Comparison of ENCODE assay signal across 17 cellular contexts in the genomic region with DNA sequence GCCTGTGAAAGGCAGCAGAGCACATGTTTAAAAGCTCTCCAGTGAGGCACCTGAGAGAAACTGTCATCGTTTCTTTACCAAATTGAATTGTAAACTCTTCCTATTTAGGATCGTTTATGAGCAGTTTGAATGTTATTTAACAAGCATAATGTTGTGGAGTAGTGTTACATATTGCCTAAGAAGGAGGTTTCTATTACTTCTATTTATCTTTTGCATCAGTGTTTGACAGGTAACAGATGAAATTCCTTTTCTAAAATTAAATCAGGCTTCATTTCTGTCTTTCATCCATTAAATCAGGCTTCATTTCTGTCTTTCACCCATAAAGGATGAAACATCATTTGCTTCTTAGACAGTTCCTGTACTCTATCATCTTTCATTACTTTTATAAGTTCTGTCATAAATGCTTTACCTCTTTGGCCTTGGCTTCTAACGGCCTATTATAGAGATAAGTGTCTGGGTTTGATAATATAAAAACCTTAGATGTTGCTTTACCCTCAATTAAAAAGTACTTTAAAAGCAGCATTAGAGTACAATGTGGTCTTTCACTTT.
DNase-seq lines count a peak whose midpoint lies in the region; ATAC-seq and TF ChIP-seq lines count a peak whose summit lies in the region.
"Had no signal": no experiment of that assay in that cellular context is flagged by ENCODE, and none has a peak within 500 bp of the region (broad histone marks: within the 10 kb centered on the region; RNA-seq: fewer than 3 reads in every experiment).

No MANE protein-coding gene starts in this region.

- DNase-seq in DMS153 (lab: John Stamatoyannopoulos, UW) (peak; percentile 51), NCI-H1930 (lab: John Stamatoyannopoulos, UW) (peak; percentile 30 to 53), NCI-H748 (lab: John Stamatoyannopoulos, UW; ENCODE audit: unreplicated experiment) (peak; percentile 23), NCI-H2227 treated with DMSO at 0.1 percent for 48 hours (lab: John Stamatoyannopoulos, UW) (no peak), NCI-H2081 treated with DMSO at 0.1 percent for 48 hours (lab: John Stamatoyannopoulos, UW) (no peak)
- DNase-seq: Caco-2; CD4-positive, alpha-beta memory T cell; DMS 273 treated with DMSO at 0.1 percent for 48 hours; IMR-90; NCI-H2081; NCI-H446 treated with DMSO at 0.1 percent for 48 hours; NCI-H774; SW 1271; T-helper 17 cell had no signal

- no peak; the same call in 2 of the 3 replicates for ATAC-seq in SK-N-SH treated with all-trans-retinoic acid at 6 μM for 48 hours
- ATAC-seq in GM21786 (IDR thresholded peaks at IDR 0.05; ENCODE audit: unreplicated experiment), result no peak
- ATAC-seq: Right ventricle myocardium inferior, T-helper 17 cell had no signal

TF ChIP-seq in SK-N-SH treated with all-trans-retinoic acid at 6 μM for 48 hours, 23 proteins besides CTCF, POLR2A, EP300 and RAD21:
- TF ChIP-seq, protein P1, sequence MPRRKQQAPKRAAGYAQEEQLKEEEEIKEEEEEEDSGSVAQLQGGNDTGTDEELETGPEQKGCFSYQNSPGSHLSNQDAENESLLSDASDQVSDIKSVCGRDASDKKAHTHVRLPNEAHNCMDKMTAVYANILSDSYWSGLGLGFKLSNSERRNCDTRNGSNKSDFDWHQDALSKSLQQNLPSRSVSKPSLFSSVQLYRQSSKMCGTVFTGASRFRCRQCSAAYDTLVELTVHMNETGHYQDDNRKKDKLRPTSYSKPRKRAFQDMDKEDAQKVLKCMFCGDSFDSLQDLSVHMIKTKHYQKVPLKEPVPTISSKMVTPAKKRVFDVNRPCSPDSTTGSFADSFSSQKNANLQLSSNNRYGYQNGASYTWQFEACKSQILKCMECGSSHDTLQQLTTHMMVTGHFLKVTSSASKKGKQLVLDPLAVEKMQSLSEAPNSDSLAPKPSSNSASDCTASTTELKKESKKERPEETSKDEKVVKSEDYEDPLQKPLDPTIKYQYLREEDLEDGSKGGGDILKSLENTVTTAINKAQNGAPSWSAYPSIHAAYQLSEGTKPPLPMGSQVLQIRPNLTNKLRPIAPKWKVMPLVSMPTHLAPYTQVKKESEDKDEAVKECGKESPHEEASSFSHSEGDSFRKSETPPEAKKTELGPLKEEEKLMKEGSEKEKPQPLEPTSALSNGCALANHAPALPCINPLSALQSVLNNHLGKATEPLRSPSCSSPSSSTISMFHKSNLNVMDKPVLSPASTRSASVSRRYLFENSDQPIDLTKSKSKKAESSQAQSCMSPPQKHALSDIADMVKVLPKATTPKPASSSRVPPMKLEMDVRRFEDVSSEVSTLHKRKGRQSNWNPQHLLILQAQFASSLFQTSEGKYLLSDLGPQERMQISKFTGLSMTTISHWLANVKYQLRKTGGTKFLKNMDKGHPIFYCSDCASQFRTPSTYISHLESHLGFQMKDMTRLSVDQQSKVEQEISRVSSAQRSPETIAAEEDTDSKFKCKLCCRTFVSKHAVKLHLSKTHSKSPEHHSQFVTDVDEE (CRISPR knock-in tag; IDR thresholded peaks at IDR 0.05), result peak; percentile 100
- peak; percentile 95 for TF ChIP-seq SNAI2 (CRISPR knock-in tag; IDR thresholded peaks at IDR 0.05)
- peak; percentile 85 for TF ChIP-seq ZNF565 (CRISPR knock-in tag; conservative IDR thresholded peaks at IDR 0.05; ENCODE audit: low read depth)
- TF ChIP-seq ZC3H10 (CRISPR knock-in tag; IDR thresholded peaks at IDR 0.05), result peak; percentile 14; the same call in 1 of the 2 replicates
- TF ChIP-seq CSDC2 (CRISPR knock-in tag; IDR thresholded peaks at IDR 0.05), result peak; percentile 97
- peak; percentile 96 for TF ChIP-seq PATZ1 (CRISPR knock-in tag; IDR thresholded peaks at IDR 0.05; ENCODE audit: borderline replicate concordance)
- TF ChIP-seq ISL1 (CRISPR knock-in tag; IDR thresholded peaks at IDR 0.05), result peak; percentile 100
- TF ChIP-seq ARNTL (CRISPR knock-in tag; IDR thresholded peaks at IDR 0.05; ENCODE audit: borderline replicate concordance, low read depth), result no peak; the same call in 1 of the 2 replicates
- TF ChIP-seq, protein P2, sequence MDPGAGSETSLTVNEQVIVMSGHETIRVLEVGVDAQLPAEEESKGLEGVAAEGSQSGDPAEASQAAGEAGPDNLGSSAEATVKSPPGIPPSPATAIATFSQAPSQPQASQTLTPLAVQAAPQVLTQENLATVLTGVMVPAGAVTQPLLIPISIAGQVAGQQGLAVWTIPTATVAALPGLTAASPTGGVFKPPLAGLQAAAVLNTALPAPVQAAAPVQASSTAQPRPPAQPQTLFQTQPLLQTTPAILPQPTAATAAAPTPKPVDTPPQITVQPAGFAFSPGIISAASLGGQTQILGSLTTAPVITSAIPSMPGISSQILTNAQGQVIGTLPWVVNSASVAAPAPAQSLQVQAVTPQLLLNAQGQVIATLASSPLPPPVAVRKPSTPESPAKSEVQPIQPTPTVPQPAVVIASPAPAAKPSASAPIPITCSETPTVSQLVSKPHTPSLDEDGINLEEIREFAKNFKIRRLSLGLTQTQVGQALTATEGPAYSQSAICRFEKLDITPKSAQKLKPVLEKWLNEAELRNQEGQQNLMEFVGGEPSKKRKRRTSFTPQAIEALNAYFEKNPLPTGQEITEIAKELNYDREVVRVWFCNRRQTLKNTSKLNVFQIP (CRISPR knock-in tag; IDR thresholded peaks at IDR 0.05; ENCODE audit: borderline replicate concordance, low read depth), result peak; percentile 98; the same call in 1 of the 2 replicates
- TF ChIP-seq ZFP30 (CRISPR knock-in tag; IDR thresholded peaks at IDR 0.05), result peak; percentile 51; the same call in 1 of the 2 replicates
- peak; percentile 98 for TF ChIP-seq CSRNP3 (CRISPR knock-in tag; IDR thresholded peaks at IDR 0.05)
- peak; percentile 98 for TF ChIP-seq ESRRG (CRISPR knock-in tag; IDR thresholded peaks at IDR 0.05)
- TF ChIP-seq BACH2 (CRISPR knock-in tag; IDR thresholded peaks at IDR 0.05; ENCODE audit: borderline replicate concordance), result peak; percentile 86
- TF ChIP-seq GLIS3 (CRISPR knock-in tag; IDR thresholded peaks at IDR 0.05), result peak; percentile 98
- no peak for TF ChIP-seq OSR1 (CRISPR knock-in tag; IDR thresholded peaks at IDR 0.05)
- TF ChIP-seq PPARA (CRISPR knock-in tag; IDR thresholded peaks at IDR 0.05; ENCODE audit: borderline replicate concordance), result peak; percentile 86; the same call in 1 of the 2 replicates
- peak; percentile 65 for TF ChIP-seq ZNF70 (CRISPR knock-in tag; IDR thresholded peaks at IDR 0.05)
- peak; percentile 100 for TF ChIP-seq TCF4 (CRISPR knock-in tag; IDR thresholded peaks at IDR 0.05; ENCODE audit: borderline replicate concordance)
- TF ChIP-seq CREB5 (CRISPR knock-in tag; IDR thresholded peaks at IDR 0.05; ENCODE audit: low read depth), result peak; percentile 98
- no peak for TF ChIP-seq TOX (CRISPR knock-in tag; IDR thresholded peaks at IDR 0.05; ENCODE audit: borderline replicate concordance)
- peak; percentile 84 for TF ChIP-seq ZNF8 (CRISPR knock-in tag; IDR thresholded peaks at IDR 0.05)
- no peak for TF ChIP-seq RARB (CRISPR knock-in tag; IDR thresholded peaks at IDR 0.05)
- TF ChIP-seq ZFP3 (CRISPR knock-in tag; IDR thresholded peaks at IDR 0.05), result peak; percentile 89

Comparison
In these comparisons a context has a peak if more than half of its experiments do, and no peak if none do; other contexts are left out.
1. DNase-seq: peak in DMS153 (single experiment), NCI-H1930 (2 of 2) and NCI-H748 (single experiment); none in NCI-H2227 treated with DMSO at 0.1 percent for 48 hours (single experiment) and NCI-H2081 treated with DMSO at 0.1 percent for 48 hours (single experiment).